In genomic region chr21:36535618-36536241, GRCh38 we compare ENCODE assay signal across 1 cellular context.
TF ChIP-seq lines count a peak whose summit lies in the region.

No MANE protein-coding gene starts in this region.

TF ChIP-seq in GM23338, 12 proteins besides CTCF, POLR2A, EP300 and RAD21 (continued from another document):
- TF ChIP-seq REST (IDR thresholded peaks at IDR 0.05; ENCODE audit: unreplicated experiment) (no peak), NANOG (IDR thresholded peaks at IDR 0.05; ENCODE audit: borderline replicate concordance) (no peak), CREB1 (CRISPR knock-in tag; IDR thresholded peaks at IDR 0.05; ENCODE audit: low read depth) (no peak), STAT1 (IDR thresholded peaks at IDR 0.05; ENCODE audit: unreplicated experiment) (no peak), EZH2 (IDR thresholded peaks at IDR 0.05; ENCODE audit: low read depth, unreplicated experiment) (no peak), JUNB (IDR thresholded peaks at IDR 0.05; ENCODE audit: unreplicated experiment) (no peak), ZNF462 (CRISPR knock-in tag; IDR thresholded peaks at IDR 0.05) (no peak), ETS1 (IDR thresholded peaks at IDR 0.05) (no peak), POLR2AphosphoS5 (IDR thresholded peaks at IDR 0.05; ENCODE audit: low read depth) (no peak)
